28 cellular contexts compared by ENCODE assay signal in genomic region chr3:13159890-13160289, GRCh38.
DNase-seq lines count a peak whose midpoint lies in the region; ATAC-seq, FAIRE-seq and TF ChIP-seq lines count a peak whose summit lies in the region.
"Had no signal": no experiment of that assay in that cellular context is flagged by ENCODE, and none has a peak within 500 bp of the region (broad histone marks: within the 10 kb centered on the region; RNA-seq: fewer than 3 reads in every experiment).

No MANE protein-coding gene starts in this region.

- no peak overlapping the region for H2AFZ ChIP-seq in keratinocyte (ENCODE audit: control insufficient read depth, low read length)

- intact Hi-C loops in A673 (cut with micrococcal nuclease; ENCODE audit: unreplicated experiment), result no loop called here

- no peak for FAIRE-seq in HTR-8/SVneo (lab: Jason Lieb, UNC)
- FAIRE-seq in keratinocyte (lab: Jason Lieb, UNC), result peak; percentile 17
- no peak for FAIRE-seq in D721Med (lab: Jason Lieb, UNC)

- H3K4me1 ChIP-seq in keratinocyte (ENCODE audit: control insufficient read depth, extremely low read depth, insufficient read depth, low read length), result peaks cover 5% of the 10 kb centered on the region
- H3K4me1 ChIP-seq in A673 (ENCODE audit: insufficient read depth, low read length, poor library complexity, severe bottlenecking), result no peaks in the 10 kb centered on the region
- H3K4me1 ChIP-seq: adrenal gland, breast epithelium, colonic mucosa, heart right ventricle, tibial nerve had no signal

- CTCF ChIA-PET in A673 (lab: Charles Lee), result no interaction called here

- H3K9me3 ChIP-seq in keratinocyte (ENCODE audit: control insufficient read depth, low read depth, low read length) (no peaks in the 10 kb centered on the region), A673 (ENCODE audit: low read depth, low read length, poor library complexity, severe bottlenecking) (no peaks in the 10 kb centered on the region)
- H3K9me3 ChIP-seq: colonic mucosa, neutrophil had no signal

- dilution Hi-C loops in keratinocyte (cut with MboI; ENCODE audit: extremely low pct_ligation_motif_present, low sequenced_read_pairs), result no loop called here

- DNase-seq in COLO829 (ENCODE audit: low spot score) (peak; percentile 7), HTR-8/SVneo (ENCODE audit: insufficient read length, low spot score) (peak; percentile 20), astrocyte of the cerebellum (ENCODE audit: low read depth) (peak; percentile 2), keratinocyte (ENCODE audit: low read depth, low spot score) (peak; percentile 9), D721Med (ENCODE audit: insufficient read length, low spot score) (no peak), A673 (ENCODE audit: low spot score) (no peak), pons (ENCODE audit: low spot score) (no peak)
- DNase-seq: activated CD4-positive, alpha-beta T cell treated with anti-CD3 and anti-CD28 coated beads, Interleukin-2, amount 10 ng/mL, durations not matched to agents 24 days and 14 days; activated gamma-delta T cell treated with Interleukin-2 at 50 U/mL for 16 hours; activated T-cell treated with anti-CD3 and anti-CD28 coated beads, Interleukin-2, amount 50 U/mL, for 24 hours; adrenal gland; colonic mucosa; COR-L47; effector memory CD4-positive, alpha-beta T cell; heart right ventricle; left colon; mesenchymal stem cell; NCI-H1436; NCI-H446 treated with DMSO at 0.1 percent for 48 hours; T-helper 9 cell; WERI-Rb-1 had no signal

- POLR2A ChIA-PET in A673 (lab: Charles Lee; ENCODE audit: low non-redundant PET), result no interaction called here

- no peak for TF ChIP-seq CTCF in astrocyte of the cerebellum (IDR thresholded peaks at IDR 0.05; ENCODE audit: low read depth, low read length, missing control alignments)
- no peak for TF ChIP-seq CTCF in keratinocyte (optimal IDR thresholded peaks at IDR 0.05 in 1 of 3, IDR thresholded peaks at IDR 0.05 in 1 of 3, conservative IDR thresholded peaks at IDR 0.05 in 1 of 3; ENCODE audit: extremely low read depth in 1 of 3, insufficient read depth in 2 of 3, low read length in 3 of 3)
- no peak for TF ChIP-seq CTCF in D721Med (IDR thresholded peaks at IDR 0.05; ENCODE audit: insufficient read depth, missing control alignments)
- TF ChIP-seq CTCF in A673 (conservative IDR thresholded peaks at IDR 0.05; ENCODE audit: low read depth, low read length), result no peak

- no peaks in the 10 kb centered on the region for H3K79me2 ChIP-seq in keratinocyte (ENCODE audit: control insufficient read depth, insufficient read depth, low read length)

- BruUV-seq in A673 (replicated peaks; lab: Mats Ljungman, UMichigan), result no TSS peak

- no peak overlapping the region for H3K9ac ChIP-seq in keratinocyte (ENCODE audit: control insufficient read depth, extremely low read depth, insufficient read depth, low read length)
- H3K9ac ChIP-seq: BLaER1 had no signal

- no peak for ATAC-seq in GM19035 (IDR thresholded peaks at IDR 0.05; ENCODE audit: unreplicated experiment)
- ATAC-seq: heart right ventricle, left colon, Right ventricle myocardium inferior had no signal

- no peaks in the 10 kb centered on the region for H4K20me1 ChIP-seq in keratinocyte (ENCODE audit: control insufficient read depth, extremely low read depth, insufficient read depth, low read length)
- H4K20me1 ChIP-seq: BLaER1 had no signal

- no peaks in the 10 kb centered on the region for H3K36me3 ChIP-seq in keratinocyte (ENCODE audit: control insufficient read depth in 2 of 2, extremely low read depth in 1 of 2, insufficient read depth in 2 of 2, low read length in 2 of 2)
- no peaks in the 10 kb centered on the region for H3K36me3 ChIP-seq in A673 (ENCODE audit: insufficient read depth, low read length, poor library complexity, severe bottlenecking)
- H3K36me3 ChIP-seq: adrenal gland, BLaER1, breast epithelium, colonic mucosa, neutrophil had no signal

- in situ Hi-C loops in astrocyte of the cerebellum (cut with HindIII; ENCODE audit: low sequenced_read_pairs), result no loop called here

- no peak overlapping the region for H3K4me2 ChIP-seq in keratinocyte (ENCODE audit: control insufficient read depth, extremely low read depth, insufficient read depth, low read depth, low read length)
- H3K4me2 ChIP-seq: BLaER1 had no signal

- no peaks in the 10 kb centered on the region for H3K9me1 ChIP-seq in keratinocyte (ENCODE audit: control insufficient read depth, extremely low read depth, insufficient read depth, low read length)

- H3K27me3 ChIP-seq in keratinocyte (ENCODE audit: control insufficient read depth, extremely low read depth, insufficient read depth, low read length), result peaks cover 3% of the 10 kb centered on the region
- H3K27me3 ChIP-seq in A673 (replicated peaks; ENCODE audit: insufficient read depth, low read depth, low read length, poor library complexity), result no peaks in the 10 kb centered on the region
- H3K27me3 ChIP-seq: adrenal gland, BLaER1, breast epithelium, colonic mucosa, tibial nerve had no signal

- H3K27ac ChIP-seq in keratinocyte (ENCODE audit: control insufficient read depth, insufficient read depth, low read length) (no peak overlapping the region), A673 (ENCODE audit: low read depth, low read length, poor library complexity, severe bottlenecking) (no peak overlapping the region)
- H3K27ac ChIP-seq: adrenal gland, BLaER1, breast epithelium, colonic mucosa, heart right ventricle, neutrophil, skin epidermis, tibial nerve, WERI-Rb-1 had no signal

- H3K4me3 ChIP-seq in astrocyte of the cerebellum (ENCODE audit: low read depth, low read length) (no peak overlapping the region), keratinocyte (ENCODE audit: control insufficient read depth in 2 of 3, extremely low read depth in 1 of 3, insufficient read depth in 2 of 3, low read depth in 1 of 3, low read length in 3 of 3) (no peak overlapping the region), A673 (ENCODE audit: low read depth, low read length, poor library complexity, severe bottlenecking) (no peak overlapping the region)
- H3K4me3 ChIP-seq: adrenal gland, BLaER1, breast epithelium, colonic mucosa, heart right ventricle, skin epidermis, tibial nerve had no signal

Comparison
In these comparisons a context has a peak if more than half of its experiments do, and no peak if none do; other contexts are left out.
1. DNase-seq: peak in COLO829 (single experiment), HTR-8/SVneo (single experiment), astrocyte of the cerebellum (single experiment) and keratinocyte (single experiment); none in D721Med (single experiment), A673 (single experiment) and pons (single experiment).